In genomic region chr6:21508753-21509152, GRCh38 we compare ENCODE assay signal across 20 cellular contexts.
"Had no signal": no experiment of that assay in that cellular context is flagged by ENCODE, and none has a peak within 500 bp of the region (broad histone marks: within the 10 kb centered on the region; RNA-seq: fewer than 3 reads in every experiment).

No MANE protein-coding gene starts in this region.

- H3K4me3 Mint-ChIP-seq: activated CD4-positive, alpha-beta memory T cell treated with anti-CD3 and anti-CD28 coated beads for 36 hours; activated naive CD4-positive, alpha-beta T cell treated with anti-CD3 and anti-CD28 coated beads, Interleukin-2, amount 10 ng/mL, durations not matched to agents 7 days and 5 days; activated naive CD8-positive, alpha-beta T cell treated with anti-CD3 and anti-CD28 coated beads, Interleukin-2, amount 50 U/mL, for 24 hours; activated T-cell treated with anti-CD3 and anti-CD28 coated beads, Interleukin-2, amount 50 U/mL, for 72 hours; memory B cell; nephron had no signal

- H3K9me3 Mint-ChIP-seq: activated CD4-positive, alpha-beta memory T cell treated with anti-CD3 and anti-CD28 coated beads for 36 hours; activated naive CD4-positive, alpha-beta T cell treated with anti-CD3 and anti-CD28 coated beads, Interleukin-2, amount 10 ng/mL, durations not matched to agents 7 days and 5 days; activated naive CD8-positive, alpha-beta T cell treated with anti-CD3 and anti-CD28 coated beads, Interleukin-2, amount 50 U/mL, for 24 hours; activated T-cell treated with anti-CD3 and anti-CD28 coated beads, Interleukin-2, amount 50 U/mL, for 72 hours; memory B cell had no signal

- H3K4me1 ChIP-seq: prostate gland, tibial artery had no signal

- H3K27ac Mint-ChIP-seq: activated CD4-positive, alpha-beta memory T cell treated with anti-CD3 and anti-CD28 coated beads for 36 hours; activated naive CD4-positive, alpha-beta T cell treated with anti-CD3 and anti-CD28 coated beads, Interleukin-2, amount 10 ng/mL, durations not matched to agents 7 days and 5 days; activated naive CD8-positive, alpha-beta T cell treated with anti-CD3 and anti-CD28 coated beads, Interleukin-2, amount 50 U/mL, for 24 hours; activated T-cell treated with anti-CD3 and anti-CD28 coated beads, Interleukin-2, amount 50 U/mL, for 72 hours; memory B cell; nephron had no signal

- H3K36me3 Mint-ChIP-seq: activated CD4-positive, alpha-beta memory T cell treated with anti-CD3 and anti-CD28 coated beads for 36 hours; activated naive CD4-positive, alpha-beta T cell treated with anti-CD3 and anti-CD28 coated beads, Interleukin-2, amount 10 ng/mL, durations not matched to agents 7 days and 5 days; memory B cell had no signal

- H3K9me3 ChIP-seq: neutrophil, ovary, prostate gland, tibial artery had no signal

- ATAC-seq: activated naive CD8-positive, alpha-beta T cell treated with anti-CD3 and anti-CD28 coated beads, Interleukin-2, amount 50 U/mL, for 24 hours; activated T-cell treated with anti-CD3 and anti-CD28 coated beads, Interleukin-2, amount 50 U/mL, for 72 hours; left cardiac atrium; stimulated activated naive CD8-positive, alpha-beta T cell treated with anti-CD3 and anti-CD28 coated beads, Interleukin-15, Interleukin-2, amounts not matched to agents 100 U/mL and 50 U/mL, for 24 hours had no signal

- H3K27me3 Mint-ChIP-seq: activated naive CD4-positive, alpha-beta T cell treated with anti-CD3 and anti-CD28 coated beads, Interleukin-2, amount 10 ng/mL, durations not matched to agents 7 days and 5 days; memory B cell had no signal

- DNase-seq: activated CD4-positive, alpha-beta memory T cell treated with anti-CD3 and anti-CD28 coated beads for 36 hours; activated CD4-positive, alpha-beta T cell treated with anti-CD3 and anti-CD28 coated beads for 48 hours; activated effector memory CD4-positive, alpha-beta T cell treated with Interleukin-2 at 50 U/mL for 16 hours; activated naive CD4-positive, alpha-beta T cell treated with anti-CD3 and anti-CD28 coated beads, Interleukin-2, amount 10 ng/mL, durations not matched to agents 7 days and 5 days; activated naive CD8-positive, alpha-beta T cell treated with anti-CD3 and anti-CD28 coated beads, Interleukin-2, amount 50 U/mL, for 24 hours; activated T-cell treated with anti-CD3 and anti-CD28 coated beads, Interleukin-2, amount 50 U/mL, for 72 hours; cortex of kidney; erythroblast; hippocampal formation; left cardiac atrium; ovary; stimulated activated CD4-positive, alpha-beta T cell treated with anti-CD3 and anti-CD28 coated beads, Interleukin-12 subunit alpha, Interleukin-12 subunit beta, amount 100 ng/mL, for 4 hours; stimulated activated CD4-positive, alpha-beta T cell treated with anti-CD3 and anti-CD28 coated beads, Interleukin-4, amount 100 ng/mL, for 4 hours; stimulated activated naive CD8-positive, alpha-beta T cell treated with anti-CD3 and anti-CD28 coated beads, Interleukin-15, Interleukin-2, amounts not matched to agents 100 U/mL and 50 U/mL, for 24 hours; tibial artery had no signal

- H3K27me3 ChIP-seq: cardiac muscle cell, neutrophil, ovary, tibial artery had no signal

- H3K36me3 ChIP-seq: cardiac muscle cell, neutrophil, ovary, prostate gland, tibial artery had no signal

- H3K4me1 Mint-ChIP-seq: activated naive CD4-positive, alpha-beta T cell treated with anti-CD3 and anti-CD28 coated beads, Interleukin-2, amount 10 ng/mL, durations not matched to agents 7 days and 5 days; activated naive CD8-positive, alpha-beta T cell treated with anti-CD3 and anti-CD28 coated beads, Interleukin-2, amount 50 U/mL, for 24 hours; memory B cell; nephron had no signal

- H3K27ac ChIP-seq: cardiac muscle cell, neutrophil, ovary, prostate gland, tibial artery had no signal

- H3K4me3 ChIP-seq: cardiac muscle cell, ovary, prostate gland, tibial artery had no signal
